In genomic region chr4:163332526-163333405, GRCh38 we compare ENCODE assay signal across 8 cellular contexts. TPM values are rescaled to one million over a fixed set of nuclear protein-coding genes. Genes with fewer than 3 reads are reported as not detected.
DNase-seq lines count a peak whose midpoint lies in the region; ATAC-seq, FAIRE-seq and TF ChIP-seq lines count a peak whose summit lies in the region.

Gene NPY1R, minus strand, starts transcription at chr4:163332596. Its CDS starts 6,042 bp downstream, at chr4:163326554.

- no peak within 1 kb of the TSS for H3K27ac ChIP-seq in GM12878 (ENCODE audit: control insufficient read depth, insufficient read depth)
- peak within 1 kb of the TSS; percentile 17 for H3K27ac ChIP-seq in hepatocyte

- H3K9ac ChIP-seq in GM12878 (ENCODE audit: control insufficient read depth, insufficient read depth, low read length), result no peak within 1 kb of the TSS

- no peaks in the 10 kb centered on the region for H3K36me3 ChIP-seq in GM12878 (ENCODE audit: control insufficient read depth in 2 of 2, insufficient read depth in 2 of 2, low read length in 1 of 2)
- H3K36me3 ChIP-seq in hepatocyte (replicated peaks; ENCODE audit: insufficient read depth, low read depth), result no peaks in the 10 kb centered on the region

- H4K20me1 ChIP-seq in GM12878 (ENCODE audit: control insufficient read depth, insufficient read depth), result no peaks in the 10 kb centered on the region
- H4K20me1 ChIP-seq in hepatocyte (ENCODE audit: insufficient read depth, poor library complexity, severe bottlenecking), result no peaks in the 10 kb centered on the region

- peak; percentile 84 for ATAC-seq in GM21390 (IDR thresholded peaks at IDR 0.05; ENCODE audit: unreplicated experiment)
- ATAC-seq in GM12878, result peak; percentile 90

- no peak for TF ChIP-seq POLR2A in GM12878 (IDR thresholded peaks at IDR 0.05; ENCODE audit: low read depth, low read length)

- TF ChIP-seq RAD21 in GM12878 (IDR thresholded peaks at IDR 0.05; ENCODE audit: insufficient read depth, low read depth, low read length), result peak; percentile 70

- SMC1A ChIA-PET in GM12878 (lab: Charles Lee; ENCODE audit: uncharacterized antibody, unreplicated experiment), result interaction anchor here (1.0 to 1.3 kb wide), 4 partner anchors 10 to 291 kb away, joined by 3 read pairs; no protein-coding TSS in a partner anchor

- peak; percentile 56 for FAIRE-seq in GM12878 (lab: Jason Lieb, UNC)

- BruUV-seq in GM12878 (replicated peaks; lab: Mats Ljungman, UMichigan), result no TSS peak

- in situ Hi-C loops in GM12878 (cut with MboI), result loop anchor here (5.0 to 10.0 kb wide), 3 partner anchors 215 to 828 kb away; no protein-coding TSS in a partner anchor

- H2AFZ ChIP-seq in GM12878 (ENCODE audit: control insufficient read depth, low read depth, low read length) (peak within 1 kb of the TSS; percentile 56), hepatocyte (peak within 1 kb of the TSS; percentile 91)

- H3K4me1 ChIP-seq in GM12878 (ENCODE audit: control insufficient read depth, insufficient read depth, low read length) (no peaks in the 10 kb centered on the region), hepatocyte (ENCODE audit: insufficient read depth) (no peaks in the 10 kb centered on the region)

- CTCF ChIA-PET in GM12878 (lab: Yijun Ruan, JAX), result interaction anchor here (0.8 to 1.8 kb wide), 6 partner anchors 9 to 287 kb away, joined by 3 to 8 read pairs (median 4); no protein-coding TSS in a partner anchor

- no peaks in the 10 kb centered on the region for H3K79me2 ChIP-seq in GM12878 (ENCODE audit: control insufficient read depth, insufficient read depth, low read length)
- no peaks in the 10 kb centered on the region for H3K79me2 ChIP-seq in hepatocyte

- RAD21 ChIA-PET in GM12878 (lab: Charles Lee; ENCODE audit: unreplicated experiment), result interaction anchor here (0.5 to 1.6 kb wide), 2 partner anchors 172 to 221 kb away, joined by 3 read pairs; no protein-coding TSS in a partner anchor

- H3K9me2 ChIP-seq in hepatocyte (replicated peaks; ENCODE audit: insufficient read depth), result no peaks in the 10 kb centered on the region

- H3K9me3 ChIP-seq in GM12878 (replicated peaks; ENCODE audit: control insufficient read depth, insufficient read depth, low read length), result no peaks in the 10 kb centered on the region
- no peaks in the 10 kb centered on the region for H3K9me3 ChIP-seq in hepatocyte (ENCODE audit: low read depth)

- POLR2A ChIA-PET in GM12878 (lab: Charles Lee), result interaction anchor here (0.5 kb wide), 1 partner anchor 65 kb away, joined by 3 read pairs; no protein-coding TSS in a partner anchor

- peak; percentile 55 to 61 (median 57) for TF ChIP-seq CTCF in GM12878 (IDR thresholded peaks at IDR 0.05 in 2 of 3, conservative IDR thresholded peaks at IDR 0.05 in 1 of 3; ENCODE audit: control insufficient read depth in 2 of 3, extremely low read depth in 1 of 3, insufficient read depth in 1 of 3, low read depth in 3 of 3, low read length in 3 of 3)
- peak; percentile 86 for TF ChIP-seq CTCF in hepatocyte (IDR thresholded peaks at IDR 0.05; ENCODE audit: poor library complexity)

- WGBS in GM12878 (ENCODE audit: insufficient coverage, insufficient replicate concordance, low lambda C conversion rate, missing lambda C conversion rate), result 14% methylated on average over 36 of the region's 36 CpGs
- 12% methylated on average over 36 of the region's 36 CpGs for WGBS in hepatocyte (ENCODE audit: low lambda C conversion rate, missing lambda C conversion rate)

- H3K4me2 ChIP-seq in GM12878 (ENCODE audit: control insufficient read depth, insufficient read depth), result peak within 1 kb of the TSS; percentile 81
- H3K4me2 ChIP-seq in hepatocyte, result peak within 1 kb of the TSS; percentile 88

- no peak for TF ChIP-seq EP300 in GM12878 (IDR thresholded peaks at IDR 0.05; ENCODE audit: borderline replicate concordance in 1 of 2, control insufficient read depth in 1 of 2, low read depth in 2 of 2, low read length in 2 of 2)

- H3K27me3 ChIP-seq in GM12878 (replicated peaks in 1 of 2; ENCODE audit: control insufficient read depth in 2 of 2, insufficient read depth in 2 of 2, low read length in 1 of 2), result peaks cover 5 to 11% of the 10 kb centered on the region in 2 experiments
- peaks cover 18% of the 10 kb centered on the region for H3K27me3 ChIP-seq in hepatocyte

- peak; percentile 57 for DNase-seq in DMS53 treated with DMSO at 0.1 percent for 48 hours (lab: John Stamatoyannopoulos, UW; ENCODE audit: unreplicated experiment)
- DNase-seq in HPDE6-E6E7 (ENCODE audit: extremely low spot score), result peak; percentile 78
- peak; percentile 12 for DNase-seq in RKO (ENCODE audit: low spot score)
- DNase-seq in GM12878 (ENCODE audit: low read depth, low spot score), result peak; percentile 1
- peak; percentile 88 for DNase-seq in hepatocyte (ENCODE audit: low spot score)
- DNase-seq in pulmonary artery endothelial cell (ENCODE audit: low read depth, low spot score), result peak; percentile 45
- no peak for DNase-seq in cerebellar nuclear complex (lab: John Stamatoyannopoulos, UW)

- intact Hi-C loops in GM12878 (cut with micrococcal nuclease; ENCODE audit: unreplicated experiment), result loop anchor here (1.0 kb wide), 3 partner anchors 224 to 835 kb away; no protein-coding TSS in a partner anchor

- H3K4me3 ChIP-seq in GM12878 (peak within 1 kb of the TSS; percentile 59), hepatocyte (peak within 1 kb of the TSS; percentile 80)

TF ChIP-seq in GM12878, 131 proteins besides CTCF, POLR2A, EP300 and RAD21 (continues in another document):
- 0 out of 2 replicates have a peak, but pooled peaks have one; percentile 36 for TF ChIP-seq ATF3 (IDR thresholded peaks at IDR 0.05; ENCODE audit: borderline replicate concordance, extremely low read depth, low read depth, low read length)
- TF ChIP-seq, protein P1, sequence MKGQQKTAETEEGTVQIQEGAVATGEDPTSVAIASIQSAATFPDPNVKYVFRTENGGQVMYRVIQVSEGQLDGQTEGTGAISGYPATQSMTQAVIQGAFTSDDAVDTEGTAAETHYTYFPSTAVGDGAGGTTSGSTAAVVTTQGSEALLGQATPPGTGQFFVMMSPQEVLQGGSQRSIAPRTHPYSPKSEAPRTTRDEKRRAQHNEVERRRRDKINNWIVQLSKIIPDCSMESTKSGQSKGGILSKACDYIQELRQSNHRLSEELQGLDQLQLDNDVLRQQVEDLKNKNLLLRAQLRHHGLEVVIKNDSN (IDR thresholded peaks at IDR 0.05; ENCODE audit: borderline replicate concordance, extremely low read length, insufficient read depth, low read depth, low read length), result peak; percentile 57
- TF ChIP-seq RAD51 (IDR thresholded peaks at IDR 0.05), result peak; percentile 27; the same call in 1 of the 2 replicates
- no peak for TF ChIP-seq ZBTB40 (IDR thresholded peaks at IDR 0.05; ENCODE audit: borderline replicate concordance)
- peak; percentile 68 for TF ChIP-seq SMC3 (IDR thresholded peaks at IDR 0.05; ENCODE audit: borderline replicate concordance, low read length)

RNA-seq across cellular contexts. Expression of gene NPY1R, which starts in this region (rescaled TPM):
- not detected in 2 replicates for total RNA-seq in GM12878 (2013; cell fraction: nucleolus; rRNA removed)
- total RNA-seq in GM12878 (2014; rRNA removed) (not detected in 2 replicates), GM12878 (2014; rRNA removed; fragmentation: Illumina TruSeq; extraction: Trizol) (not detected in 2 replicates), GM12878 (2021) (not detected in 2 replicates), hepatocyte (5.7 and 9.0 TPM in 2 replicates), pulmonary artery endothelial cell (0.07 and 0.14 TPM in 2 replicates)
- polyA plus RNA-seq in GM12878 (2011; ENCODE audit: low read depth), result not detected
- polyA plus RNA-seq in GM12878 (2011; rRNA removed) (not detected in 2 replicates), GM12878 (2014; fragmentation: Illumina TruSeq; extraction: Trizol) (not detected in 2 replicates), GM12878 (2014; fragmentation: Nextera tagmentation; extraction: Ambion mirVana) (not detected), GM12878 (2014; rRNA removed) (not detected in 2 replicates), GM12878 (2016; fragmentation: Nextera tagmentation; extraction: Ambion mirVana) (not detected), hepatocyte (1.1 and 2.9 TPM in 2 replicates)
- polyA plus RNA-seq in GM12878 (2011; cell fraction: cytosol; rRNA removed), result not detected in 2 replicates
- not detected in 2 replicates for polyA plus RNA-seq in GM12878 (2011; cell fraction: nucleus; rRNA removed)
- not detected in 2 replicates for polyA plus RNA-seq in GM12878 (2012)
- polyA minus RNA-seq in GM12878 (2011; rRNA and poly(A)+ RNA removed), result not detected in 2 replicates
- not detected in 2 replicates for polyA minus RNA-seq in GM12878 (2011; cell fraction: cytosol; rRNA and poly(A)+ RNA removed)
- not detected in 2 replicates for polyA minus RNA-seq in GM12878 (2011; cell fraction: nucleus; rRNA and poly(A)+ RNA removed)

Comparison
In these comparisons a context has a peak if more than half of its experiments do, and no peak if none do; other contexts are left out.
1. Peak in DNase-seq, ATAC-seq, H3K4me3 ChIP-seq and H3K4me2 ChIP-seq in GM12878; RNA of the gene not detected or under 1 TPM.
2. Peak in DNase-seq in pulmonary artery endothelial cell; RNA of the gene not detected or under 1 TPM.
3. DNase-seq: peak in DMS53 treated with DMSO at 0.1 percent for 48 hours (single experiment), HPDE6-E6E7 (single experiment), RKO (single experiment) and hepatocyte (single experiment); none in cerebellar nuclear complex (0 of 2).